In the genomic region with DNA sequence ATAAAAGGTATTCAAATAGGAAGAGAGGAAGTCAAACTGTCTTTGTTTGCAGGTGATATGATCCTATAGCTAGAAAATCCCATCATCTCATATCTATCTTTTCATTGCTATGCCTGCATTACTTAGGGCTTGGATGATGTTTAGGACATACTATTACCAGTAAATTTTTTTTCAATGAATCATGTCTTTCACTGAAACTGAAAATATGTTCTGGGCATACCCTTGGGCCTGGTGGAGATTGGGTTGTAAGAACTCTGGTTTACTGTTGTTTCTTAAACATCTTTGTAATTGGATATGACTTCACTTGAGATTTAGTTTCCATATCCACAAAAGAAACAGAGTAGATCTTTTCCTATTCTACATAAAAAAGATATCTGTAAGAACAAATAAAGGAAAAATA, we compare ENCODE assay signal across 23 cellular contexts.
"Had no signal": no experiment of that assay in that cellular context is flagged by ENCODE, and none has a peak within 500 bp of the region (broad histone marks: within the 10 kb centered on the region; RNA-seq: fewer than 3 reads in every experiment).

No MANE protein-coding gene starts in this region.

- H3K27me3 ChIP-seq: breast epithelium, heart left ventricle, upper lobe of left lung had no signal

- H3K4me3 ChIP-seq: breast epithelium, heart left ventricle, mucosa of descending colon, upper lobe of left lung had no signal

- DNase-seq: activated CD4-positive, alpha-beta T cell treated with anti-CD3 and anti-CD28 coated beads, Interleukin-2, amount 50 U/mL, for 4 hours; activated CD8-positive, alpha-beta memory T cell treated with anti-CD3 and anti-CD28 coated beads for 24 hours; activated CD8-positive, alpha-beta memory T cell treated with anti-CD3 and anti-CD28 coated beads, Interleukin-2, amount 50 U/mL, for 4 hours; activated naive CD4-positive, alpha-beta T cell; activated T-cell treated with anti-CD3 and anti-CD28 coated beads, Interleukin-2, amount 50 U/mL, for 24 hours; cerebellar nuclear complex; effector CD4-positive, alpha-beta T cell; erythroblast; heart left ventricle; islet precursor cell; left colon; mesenchymal stem cell; mucosa of descending colon; nucleus accumbens; right cardiac atrium; stimulated activated CD4-positive, alpha-beta T cell treated with anti-CD3 and anti-CD28 coated beads, Interleukin-12 subunit alpha, Interleukin-12 subunit beta, amount 100 ng/mL, for 4 hours; stimulated activated CD4-positive, alpha-beta T cell treated with anti-CD3 and anti-CD28 coated beads, Interleukin-4, amount 100 ng/mL, for 4 hours; stimulated activated naive CD8-positive, alpha-beta T cell treated with anti-CD3 and anti-CD28 coated beads, Interleukin-15, Interleukin-2, amounts not matched to agents 100 U/mL and 50 U/mL, for 24 hours; T-helper 1 cell; upper lobe of left lung had no signal

- H3K36me3 ChIP-seq: breast epithelium, heart left ventricle, upper lobe of left lung had no signal

- FAIRE-seq: endometrium had no signal

- ATAC-seq: heart left ventricle; left colon; mucosa of descending colon; right cardiac atrium; stimulated activated naive CD8-positive, alpha-beta T cell treated with anti-CD3 and anti-CD28 coated beads, Interleukin-15, Interleukin-2, amounts not matched to agents 100 U/mL and 50 U/mL, for 24 hours; WTC11 had no signal
